8 cellular contexts compared by ENCODE assay signal in the genomic region with DNA sequence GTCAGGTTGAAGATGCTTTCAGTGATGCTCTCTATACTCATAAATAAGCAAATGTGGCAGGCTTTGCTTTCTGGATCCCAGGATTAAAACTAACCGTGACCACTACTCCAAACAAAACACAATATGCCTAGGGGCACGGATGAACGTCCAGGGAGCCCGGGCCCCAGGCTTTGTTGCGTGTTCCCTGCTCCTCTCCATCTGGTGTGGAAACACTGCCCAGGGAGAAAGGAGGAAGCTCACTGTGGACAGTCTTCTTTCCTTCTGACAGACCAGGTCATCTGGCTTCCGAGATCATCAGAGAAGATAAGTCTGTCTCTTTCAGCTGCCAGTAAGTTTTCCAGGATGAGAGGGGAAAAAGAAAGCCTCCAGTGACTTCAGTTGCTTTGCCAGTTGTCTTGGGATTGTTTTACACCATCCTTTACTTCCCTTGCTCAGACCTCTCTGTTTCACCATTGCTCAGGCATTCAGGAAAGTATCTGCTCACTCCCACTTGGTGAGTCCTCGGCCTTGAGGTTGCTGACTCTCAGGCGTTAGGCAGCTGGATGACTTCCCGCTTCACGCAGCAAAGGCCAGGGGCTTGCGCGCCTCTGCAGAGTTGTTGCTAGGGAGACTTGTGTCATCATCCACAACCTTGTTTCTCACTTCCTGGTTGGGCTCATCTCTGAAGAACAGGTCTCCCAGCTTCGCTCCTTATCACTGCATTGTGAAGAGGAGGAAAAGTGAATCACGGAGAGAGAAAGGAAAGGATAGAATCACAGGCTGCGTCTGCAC. TPM values are rescaled to one million over a fixed set of nuclear protein-coding genes. Genes with fewer than 3 reads are reported as not detected.
A peak's percentile ranks its signal among the peaks of the same experiment; 100 is the strongest.
DNase-seq lines count a peak whose midpoint lies in the region; ATAC-seq and TF ChIP-seq lines count a peak whose summit lies in the region.

No MANE protein-coding gene starts in this region.

- TF ChIP-seq CTCF in CD8-positive, alpha-beta T cell (IDR thresholded peaks at IDR 0.05) = no peak

- H3K36me3 ChIP-seq in CD8-positive, alpha-beta T cell (ENCODE audit: insufficient read depth, low read length) = no peaks in the 10 kb centered on the region

- H3K27me3 ChIP-seq in CD8-positive, alpha-beta T cell (ENCODE audit: insufficient read depth, low read length) = no peaks in the 10 kb centered on the region

- no peaks in the 10 kb centered on the region for H3K9me3 ChIP-seq in CD8-positive, alpha-beta T cell (ENCODE audit: low read length)

- peaks cover 32% of the 10 kb centered on the region for H3K36me3 Mint-ChIP-seq in CD8-positive, alpha-beta T cell
- peaks cover 21 to 32% of the 10 kb centered on the region in 2 donors for H3K36me3 Mint-ChIP-seq in stimulated activated naive B cell treated with anti-CD40 and anti-IgM and Interleukin-4, amounts not matched to agents 10 μg/mL and 1 μg/mL and 100 μg/mL, for 72 hours

- intact Hi-C loops in cardiac septum (cut with DNase I) = loop anchor here (5.0 kb wide), 1 partner anchor 114 kb away; no protein-coding TSS in a partner anchor
- intact Hi-C loops in CD8-positive, alpha-beta T cell (cut with DNase I, micrococcal nuclease) = loop anchor here in 1 of 2 experiments (5.0 kb wide), 1 partner anchor 114 kb away; no protein-coding TSS in a partner anchor

- H3K27ac Mint-ChIP-seq in CD8-positive, alpha-beta T cell = no peak overlapping the region
- no peak overlapping the region for H3K27ac Mint-ChIP-seq in stimulated activated naive B cell treated with anti-CD40 and anti-IgM and Interleukin-4, amounts not matched to agents 10 μg/mL and 1 μg/mL and 100 μg/mL, for 72 hours

- no peak overlapping the region for H3K4me3 ChIP-seq in skeletal muscle cell (ENCODE audit: low read depth, low read length)
- H3K4me3 ChIP-seq in CD8-positive, alpha-beta T cell (ENCODE audit: low read depth, low read length) = no peak overlapping the region

- no peak overlapping the region for H3K27ac ChIP-seq in CD8-positive, alpha-beta T cell (ENCODE audit: low read depth, low read length)

- POLR2A ChIA-PET in CD8-positive, alpha-beta T cell (lab: Charles Lee) = no interaction called here

- H3K9me3 Mint-ChIP-seq in CD8-positive, alpha-beta T cell = no peaks in the 10 kb centered on the region
- H3K9me3 Mint-ChIP-seq in stimulated activated naive B cell treated with anti-CD40 and anti-IgM and Interleukin-4, amounts not matched to agents 10 μg/mL and 1 μg/mL and 100 μg/mL, for 72 hours = no peaks in the 10 kb centered on the region

- H3K4me1 ChIP-seq in CD8-positive, alpha-beta T cell (ENCODE audit: insufficient read depth, low read length) = no peaks in the 10 kb centered on the region

- H3K4me3 Mint-ChIP-seq in CD8-positive, alpha-beta T cell = no peak overlapping the region
- no peak overlapping the region for H3K4me3 Mint-ChIP-seq in stimulated activated naive B cell treated with anti-CD40 and anti-IgM and Interleukin-4, amounts not matched to agents 10 μg/mL and 1 μg/mL and 100 μg/mL, for 72 hours

- ATAC-seq in CD8-positive, alpha-beta T cell = no peak
- ATAC-seq in stimulated activated naive B cell treated with anti-CD40 and anti-IgM and Interleukin-4, amounts not matched to agents 10 μg/mL and 1 μg/mL and 100 μg/mL, for 72 hours (replicated peaks) = no peak

- peak; percentile 1 for DNase-seq in HCEC 1CT
- peak; percentile 36 for DNase-seq in UCSD-AML1 (lab: John Stamatoyannopoulos, UW; ENCODE audit: unreplicated experiment)
- DNase-seq in cardiac septum (ENCODE audit: low spot score) = peak; percentile 87
- DNase-seq in skeletal muscle cell (ENCODE audit: low read depth) = peak; percentile 93
- no peak for DNase-seq in NCI-H774 (lab: John Stamatoyannopoulos, UW)
- DNase-seq in stimulated activated CD4-positive, alpha-beta T cell treated with anti-CD3 and anti-CD28 coated beads, Interleukin-4, amount 100 ng/mL, for 1 hour = no peak
- no peak for DNase-seq in CD8-positive, alpha-beta T cell
- DNase-seq in stimulated activated naive B cell treated with anti-CD40 and anti-IgM and Interleukin-4, amounts not matched to agents 10 μg/mL and 1 μg/mL and 100 μg/mL, for 72 hours = no peak

- no peaks in the 10 kb centered on the region for H3K4me1 Mint-ChIP-seq in CD8-positive, alpha-beta T cell (ENCODE audit: low read depth)
- peaks cover 4 to 15% of the 10 kb centered on the region in 2 donors for H3K4me1 Mint-ChIP-seq in stimulated activated naive B cell treated with anti-CD40 and anti-IgM and Interleukin-4, amounts not matched to agents 10 μg/mL and 1 μg/mL and 100 μg/mL, for 72 hours

- CTCF ChIA-PET in CD8-positive, alpha-beta T cell (lab: Charles Lee) = interaction anchor here (0.7 to 1.9 kb wide), 3 partner anchors 46 to 858 kb away, joined by 3 to 8 read pairs (median 4); a partner anchor contains a TSS

- no peaks in the 10 kb centered on the region for H3K27me3 Mint-ChIP-seq in CD8-positive, alpha-beta T cell (ENCODE audit: low read depth)
- no peaks in the 10 kb centered on the region for H3K27me3 Mint-ChIP-seq in stimulated activated naive B cell treated with anti-CD40 and anti-IgM and Interleukin-4, amounts not matched to agents 10 μg/mL and 1 μg/mL and 100 μg/mL, for 72 hours

RNA-seq across cellular contexts. Expression of a gene that starts 20.6 kb away (rescaled TPM):
- 26.4 TPM for total RNA-seq in cardiac septum
- 10 to 100 TPM; 20.2 to 21.7 TPM for total RNA-seq in CD8-positive, alpha-beta T cell

RNA-seq across cellular contexts. Expression of a gene that starts 52.0 kb away (rescaled TPM):
- 7.3 TPM for total RNA-seq in cardiac septum
- total RNA-seq in CD8-positive, alpha-beta T cell = 1 to 10 TPM; 2.0 to 3.5 TPM

Comparison
In these comparisons a context has a peak if more than half of its experiments do, and no peak if none do; other contexts are left out.
1. DNase-seq: peak in HCEC 1CT (single experiment), UCSD-AML1 (single experiment), cardiac septum (single experiment) and skeletal muscle cell (single experiment); none in NCI-H774 (single experiment), stimulated activated CD4-positive, alpha-beta T cell treated with anti-CD3 and anti-CD28 coated beads, Interleukin-4, amount 100 ng/mL, for 1 hour (single experiment), CD8-positive, alpha-beta T cell (0 of 7) and stimulated activated naive B cell treated with anti-CD40 and anti-IgM and Interleukin-4, amounts not matched to agents 10 μg/mL and 1 μg/mL and 100 μg/mL, for 72 hours (single experiment).